Comparison of ENCODE assay signal across 8 cellular contexts in genomic region chr2:235494716-235495372, GRCh38. TPM values are rescaled to one million over a fixed set of nuclear protein-coding genes. Genes with fewer than 3 reads are reported as not detected.
DNase-seq lines count a peak whose midpoint lies in the region; ATAC-seq and TF ChIP-seq lines count a peak whose summit lies in the region.

No MANE protein-coding gene starts in this region.

- POLR2A ChIA-PET in SK-N-SH (lab: Yijun Ruan, JAX), result interaction anchor here (1.5 kb wide), 1 partner anchor 79 kb away, joined by 4 read pairs; no protein-coding TSS in a partner anchor

- H3K27me3 ChIP-seq in SK-N-SH (ENCODE audit: insufficient read depth) (no peaks in the 10 kb centered on the region), esophagus muscularis mucosa (no peaks in the 10 kb centered on the region), aorta (ENCODE audit: control insufficient read depth in 1 of 2, insufficient read depth in 2 of 2, low read length in 1 of 2) (no peaks in the 10 kb centered on the region)

- TF ChIP-seq RAD21 in SK-N-SH (IDR thresholded peaks at IDR 0.05; ENCODE audit: low read length), result no peak

- CTCF ChIA-PET in SK-N-SH (lab: Yijun Ruan, JAX), result interaction anchor here (1.7 to 2.1 kb wide), 2 partner anchors 92 to 98 kb away, joined by 4 to 9 read pairs; no protein-coding TSS in a partner anchor

- H3K4me1 Mint-ChIP-seq in activated CD4-positive, alpha-beta T cell treated with anti-CD3 and anti-CD28 coated beads, Interleukin-2, amount 10 ng/mL, durations not matched to agents 24 days and 14 days, result peaks cover 7% of the 10 kb centered on the region

- ATAC-seq in aorta (ENCODE audit: low FRiP score) (no peak), GM18870 (IDR thresholded peaks at IDR 0.05; ENCODE audit: unreplicated experiment) (no peak), GM19395 (IDR thresholded peaks at IDR 0.05; ENCODE audit: unreplicated experiment) (no peak)

- WGBS in SK-N-SH (ENCODE audit: low lambda C conversion rate), result 13% methylated on average over 3 of the region's 72 CpGs
- WGBS in esophagus muscularis mucosa, result 1% methylated on average over 58 of the region's 72 CpGs
- WGBS in aorta, 2 donors, result 1% methylated on average over 66 to 72 of the region's 72 CpGs

- no peak for TF ChIP-seq POLR2A in esophagus muscularis mucosa (IDR thresholded peaks at IDR 0.05; ENCODE audit: low read depth)

- no peaks in the 10 kb centered on the region for H3K36me3 Mint-ChIP-seq in activated CD4-positive, alpha-beta T cell treated with anti-CD3 and anti-CD28 coated beads, Interleukin-2, amount 10 ng/mL, durations not matched to agents 24 days and 14 days (ENCODE audit: low read depth)

- H3F3A ChIP-seq in SK-N-SH (replicated peaks; ENCODE audit: insufficient read depth), result no peaks in the 10 kb centered on the region

- H3K27me3 Mint-ChIP-seq in activated CD4-positive, alpha-beta T cell treated with anti-CD3 and anti-CD28 coated beads, Interleukin-2, amount 10 ng/mL, durations not matched to agents 24 days and 14 days, result peaks cover 62% of the 10 kb centered on the region

- TF ChIP-seq CTCF in SK-N-SH (IDR thresholded peaks at IDR 0.05) (0 out of 2 replicates have a peak, but pooled peaks have one; percentile 6), esophagus muscularis mucosa (IDR thresholded peaks at IDR 0.05) (no peak)

- no peaks in the 10 kb centered on the region for H3K9me2 ChIP-seq in SK-N-SH

- H3K4me1 ChIP-seq in SK-N-SH (ENCODE audit: control insufficient read depth in 1 of 2, insufficient read depth in 2 of 2, low read depth in 1 of 2, low read length in 1 of 2) (peaks cover 13 to 23% of the 10 kb centered on the region in 2 experiments; a peak in 2 of 4 replicates), esophagus muscularis mucosa (peaks cover 22 to 43% (median 35%) of the 10 kb centered on the region in 4 donors), aorta (ENCODE audit: control insufficient read depth in 1 of 2, insufficient read depth in 2 of 2, low read length in 2 of 2) (no peaks in the 10 kb centered on the region)

- peak overlapping the region; percentile 72 to 77 for H3K4me3 ChIP-seq in SK-N-SH (ENCODE audit: low read depth in 2 of 2, low read length in 1 of 2)
- H3K4me3 ChIP-seq in esophagus muscularis mucosa, result peak overlapping the region; percentile 75 to 87 (median 80)
- peak overlapping the region; percentile 85 to 96 for H3K4me3 ChIP-seq in aorta (ENCODE audit: low read length in 2 of 2)

- TF ChIP-seq EP300 in SK-N-SH (IDR thresholded peaks at IDR 0.05; ENCODE audit: borderline replicate concordance in 1 of 2, low read depth in 1 of 2, low read length in 1 of 2), result no peak
- TF ChIP-seq EP300 in esophagus muscularis mucosa (IDR thresholded peaks at IDR 0.05), result no peak

- intact Hi-C loops in activated CD4-positive, alpha-beta T cell treated with anti-CD3 and anti-CD28 coated beads, Interleukin-2, amount 10 ng/mL, durations not matched to agents 24 days and 14 days (cut with micrococcal nuclease), result loop anchor here (10.0 kb wide), 1 partner anchor 680 kb away; no protein-coding TSS in a partner anchor
- intact Hi-C loops in esophagus muscularis mucosa (cut with DNase I), result loop anchor here (5.0 to 10.0 kb wide), 2 partner anchors 180 to 247 kb away; no protein-coding TSS in a partner anchor
- intact Hi-C loops in aorta (cut with DNase I), result no loop called here

- H4K20me1 ChIP-seq in SK-N-SH (ENCODE audit: insufficient read depth), result peaks cover 43% of the 10 kb centered on the region

- peak overlapping the region in 1 of 2 experiments; percentile 87; a peak in 2 of 4 replicates for H3K27ac ChIP-seq in SK-N-SH (ENCODE audit: low read depth in 2 of 2, low read length in 1 of 2)
- H3K27ac ChIP-seq in esophagus muscularis mucosa (replicated peaks in 1 of 4), result peak overlapping the region; percentile 44 to 75 (median 59)
- no peak overlapping the region for H3K27ac ChIP-seq in aorta (ENCODE audit: low read depth in 1 of 2, low read length in 2 of 2)

- H3K9me3 ChIP-seq in SK-N-SH, result no peaks in the 10 kb centered on the region
- H3K9me3 ChIP-seq in esophagus muscularis mucosa, result peaks cover 0 to 7% (median 0%) of the 10 kb centered on the region in 4 donors
- no peaks in the 10 kb centered on the region for H3K9me3 ChIP-seq in aorta (ENCODE audit: control insufficient read depth, low read length)

- peak overlapping the region; percentile 67 for H3K4me3 Mint-ChIP-seq in activated CD4-positive, alpha-beta T cell treated with anti-CD3 and anti-CD28 coated beads, Interleukin-2, amount 10 ng/mL, durations not matched to agents 24 days and 14 days

- H2AFZ ChIP-seq in SK-N-SH (ENCODE audit: low read depth), result peak overlapping the region; percentile 48; the same call in 1 of the 2 replicates

- H3K9ac ChIP-seq in SK-N-SH, result peak overlapping the region; percentile 69

- H3K79me2 ChIP-seq in SK-N-SH (ENCODE audit: insufficient read depth), result peaks cover 50% of the 10 kb centered on the region

- no peak overlapping the region for H3K27ac Mint-ChIP-seq in activated CD4-positive, alpha-beta T cell treated with anti-CD3 and anti-CD28 coated beads, Interleukin-2, amount 10 ng/mL, durations not matched to agents 24 days and 14 days

- H3K9me3 Mint-ChIP-seq in activated CD4-positive, alpha-beta T cell treated with anti-CD3 and anti-CD28 coated beads, Interleukin-2, amount 10 ng/mL, durations not matched to agents 24 days and 14 days, result no peaks in the 10 kb centered on the region

- H3K4me2 ChIP-seq in SK-N-SH, result peak overlapping the region; percentile 99

- peak; percentile 59 for DNase-seq in activated CD4-positive, alpha-beta T cell treated with anti-CD3 and anti-CD28 coated beads, Interleukin-2, amount 10 ng/mL, durations not matched to agents 24 days and 14 days
- DNase-seq in activated CD4-positive, alpha-beta T cell treated with anti-CD3 and anti-CD28 coated beads, Interleukin-2, amount 50 U/mL, for 1 hour, result no peak
- DNase-seq in SK-N-SH (peak; percentile 71), esophagus muscularis mucosa (ENCODE audit: extremely low spot score) (no peak), myocyte (ENCODE audit: low read depth) (peak; percentile 53), aorta (peak; percentile 68 to 86)

- H3K36me3 ChIP-seq in SK-N-SH (replicated peaks in 1 of 2; ENCODE audit: control insufficient read depth in 1 of 2, insufficient read depth in 2 of 2, low read length in 1 of 2), result no peaks in the 10 kb centered on the region
- no peaks in the 10 kb centered on the region for H3K36me3 ChIP-seq in esophagus muscularis mucosa
- H3K36me3 ChIP-seq in aorta (ENCODE audit: control insufficient read depth in 1 of 2, insufficient read depth in 2 of 2, low read length in 1 of 2), result no peaks in the 10 kb centered on the region

TF ChIP-seq in SK-N-SH, 30 proteins besides CTCF, POLR2A, EP300 and RAD21:
- TF ChIP-seq FOXM1 (IDR thresholded peaks at IDR 0.05; ENCODE audit: low read depth) (no peak), ELF1 (IDR thresholded peaks at IDR 0.05) (no peak), RCOR1 (IDR thresholded peaks at IDR 0.05; ENCODE audit: low read length) (no peak), MXI1 (IDR thresholded peaks at IDR 0.05; ENCODE audit: low read depth, low read length) (peak; percentile 46; the same call in 1 of the 2 replicates)
- TF ChIP-seq, protein P1, sequence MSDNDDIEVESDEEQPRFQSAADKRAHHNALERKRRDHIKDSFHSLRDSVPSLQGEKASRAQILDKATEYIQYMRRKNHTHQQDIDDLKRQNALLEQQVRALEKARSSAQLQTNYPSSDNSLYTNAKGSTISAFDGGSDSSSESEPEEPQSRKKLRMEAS (IDR thresholded peaks at IDR 0.05; ENCODE audit: low read depth), result peak; percentile 33; the same call in 1 of the 2 replicates

RNA-seq across cellular contexts. Expression of gene AGAP1, which starts 1.0 kb away (rescaled TPM):
- 2.3 and 3.8 TPM in 2 replicates for total RNA-seq in activated CD4-positive, alpha-beta T cell treated with anti-CD3 and anti-CD28 coated beads, Interleukin-2, amount 10 ng/mL, durations not matched to agents 24 days and 14 days
- 8.8 and 9.4 TPM in 2 replicates for polyA plus RNA-seq in SK-N-SH (2012; rRNA removed)
- 4.9 and 7.6 TPM in 2 replicates for polyA plus RNA-seq in SK-N-SH (2012; cell fraction: cytosol; rRNA removed)
- polyA plus RNA-seq in SK-N-SH (2012; cell fraction: nucleus; rRNA removed), result 9.4 and 9.9 TPM in 2 replicates
- 10 to 100 TPM; 37.9 to 62.4 (median 47.2) TPM for total RNA-seq in esophagus muscularis mucosa
- total RNA-seq in myocyte, result 15.5 and 17.3 TPM in 2 replicates
- polyA plus RNA-seq in myocyte (2012), result 25.2 TPM
- 10 to 100 TPM; 16.8 to 32.7 TPM for total RNA-seq in aorta
- polyA plus RNA-seq in aorta, result 1 to 10 TPM; 3.0 to 8.6 TPM

Comparison
In these comparisons a context has a peak if more than half of its experiments do, and no peak if none do; other contexts are left out.
1. DNase-seq: peak in activated CD4-positive, alpha-beta T cell treated with anti-CD3 and anti-CD28 coated beads, Interleukin-2, amount 10 ng/mL, durations not matched to agents 24 days and 14 days (single experiment), SK-N-SH (single experiment), myocyte (single experiment) and aorta (2 of 2); none in activated CD4-positive, alpha-beta T cell treated with anti-CD3 and anti-CD28 coated beads, Interleukin-2, amount 50 U/mL, for 1 hour (single experiment) and esophagus muscularis mucosa (single experiment).
2. H3K27ac ChIP-seq: peak in esophagus muscularis mucosa (4 of 4); none in aorta (0 of 2).
3. intact Hi-C loops: an anchor here in activated CD4-positive, alpha-beta T cell treated with anti-CD3 and anti-CD28 coated beads, Interleukin-2, amount 10 ng/mL, durations not matched to agents 24 days and 14 days (10.0 kb wide) and esophagus muscularis mucosa (5.0 to 10.0 kb wide); none called in aorta.
4. Peak in every context shown above with its lines, with median percentiles within 50 percentile points of each other: H3K4me3 ChIP-seq.